In the genomic region with DNA sequence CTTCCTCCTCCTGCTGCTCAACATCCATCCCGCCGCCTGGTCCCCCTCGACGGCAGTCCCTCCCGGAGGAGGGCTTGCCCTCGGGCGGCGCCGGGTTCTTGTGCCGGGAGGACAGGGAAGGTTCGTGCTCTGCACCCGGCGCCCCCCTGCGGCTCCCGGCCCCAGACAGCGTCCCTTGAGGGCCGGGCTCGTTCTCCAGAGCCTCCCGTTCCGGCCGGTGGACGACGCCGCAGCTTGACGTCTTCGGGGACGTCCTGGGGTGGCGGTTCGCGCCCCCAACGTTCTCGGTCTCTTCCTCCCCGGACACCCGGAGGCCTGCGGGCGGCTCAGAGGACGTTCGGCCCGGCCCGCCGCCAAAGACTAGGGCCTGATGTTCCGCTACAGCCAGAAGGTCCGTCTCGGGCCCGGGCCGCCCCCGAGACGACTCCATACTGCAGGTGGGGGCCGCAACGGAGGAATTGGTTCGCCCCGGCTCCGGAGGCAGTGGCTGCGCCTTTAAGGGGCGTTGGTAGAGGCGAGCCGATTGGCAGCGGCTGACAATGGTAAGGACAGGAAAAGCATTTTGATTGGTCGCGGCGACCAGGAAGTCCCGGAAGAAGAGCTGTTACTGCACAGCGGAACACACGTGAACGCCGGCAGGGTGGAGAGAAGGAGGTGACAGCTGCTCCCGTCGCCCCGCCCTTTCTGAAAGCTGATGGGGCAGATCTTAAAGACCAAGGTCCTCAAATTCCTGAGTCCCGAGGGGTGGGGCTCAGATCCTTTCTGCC, we compare ENCODE assay signal across 1 cellular context.
TF ChIP-seq lines count a peak whose summit lies in the region.

TSS of gene BORCS6 (minus strand) at position 470 of the 767 bp plus-strand sequence. CDS start at position 430, 40 bp downstream.

TF ChIP-seq in SK-N-SH, 30 proteins besides CTCF, POLR2A, EP300 and RAD21 (continued from another document):
- TF ChIP-seq GABPA (IDR thresholded peaks at IDR 0.05; ENCODE audit: low read depth) (peak; percentile 71; the same call in 1 of the 2 replicates), ELF1 (IDR thresholded peaks at IDR 0.05) (peak; percentile 94), MXI1 (IDR thresholded peaks at IDR 0.05; ENCODE audit: low read depth, low read length) (peak; percentile 94), IRF3 (IDR thresholded peaks at IDR 0.05; ENCODE audit: low read depth, low read length) (peak; percentile 59; the same call in 1 of the 2 replicates), RFX5 (IDR thresholded peaks at IDR 0.05; ENCODE audit: low read length) (peak; percentile 69), TEAD4 (IDR thresholded peaks at IDR 0.05; ENCODE audit: borderline replicate concordance, insufficient read depth) (no peak), SIN3A (IDR thresholded peaks at IDR 0.05; ENCODE audit: borderline replicate concordance, low read depth, low read length) (0 out of 2 replicates have a peak, but pooled peaks have one; percentile 50), TAF1 (IDR thresholded peaks at IDR 0.05; ENCODE audit: borderline replicate concordance, low read depth, low read length) (peak; percentile 41; the same call in 1 of the 2 replicates)
- TF ChIP-seq, protein P1, sequence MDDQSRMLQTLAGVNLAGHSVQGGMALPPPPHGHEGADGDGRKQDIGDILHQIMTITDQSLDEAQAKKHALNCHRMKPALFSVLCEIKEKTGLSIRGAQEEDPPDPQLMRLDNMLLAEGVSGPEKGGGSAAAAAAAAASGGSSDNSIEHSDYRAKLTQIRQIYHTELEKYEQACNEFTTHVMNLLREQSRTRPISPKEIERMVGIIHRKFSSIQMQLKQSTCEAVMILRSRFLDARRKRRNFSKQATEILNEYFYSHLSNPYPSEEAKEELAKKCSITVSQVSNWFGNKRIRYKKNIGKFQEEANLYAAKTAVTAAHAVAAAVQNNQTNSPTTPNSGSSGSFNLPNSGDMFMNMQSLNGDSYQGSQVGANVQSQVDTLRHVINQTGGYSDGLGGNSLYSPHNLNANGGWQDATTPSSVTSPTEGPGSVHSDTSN (IDR thresholded peaks at IDR 0.05): peak; percentile 77
TF ChIP-seq in SK-N-SH: peak in this region for 12.
